8 cellular contexts compared by ENCODE assay signal in the genomic region with DNA sequence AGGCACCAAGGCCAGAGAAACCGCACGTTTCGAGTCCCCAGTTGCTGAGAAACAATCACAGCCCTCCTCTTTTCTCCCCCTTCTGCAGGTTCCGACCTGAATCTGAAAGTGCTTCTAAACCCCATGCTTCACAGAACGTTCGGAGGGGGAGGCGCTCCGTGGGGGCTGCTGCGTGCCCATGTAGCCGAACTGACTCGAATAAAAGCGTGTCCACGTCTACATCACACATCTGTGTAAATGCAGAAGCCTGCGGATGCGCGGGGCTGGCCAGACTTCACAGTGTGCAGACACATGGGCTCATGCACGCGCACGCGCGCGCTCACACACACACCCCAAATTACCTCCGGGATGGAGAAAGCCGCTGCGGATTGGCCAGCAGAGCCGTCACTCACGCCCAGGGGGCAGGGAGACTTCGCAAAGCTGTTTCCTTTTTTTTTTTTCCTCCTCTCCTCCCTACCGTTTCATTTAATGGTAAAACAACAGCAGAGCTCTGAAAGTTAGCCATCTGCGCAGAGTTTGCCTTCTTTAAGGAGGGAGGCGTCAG. TPM values are rescaled to one million over a fixed set of nuclear protein-coding genes. Genes with fewer than 3 reads are reported as not detected.
A peak's percentile ranks its signal among the peaks of the same experiment; 100 is the strongest.
DNase-seq lines count a peak whose midpoint lies in the region; ATAC-seq and TF ChIP-seq lines count a peak whose summit lies in the region.

No MANE protein-coding gene starts in this region.

- H3K27me3 ChIP-seq in SU-DHL-6 (ENCODE audit: low read length) = no peaks in the 10 kb centered on the region
- H3K27me3 ChIP-seq in thoracic aorta (replicated peaks; ENCODE audit: insufficient read depth) = no peaks in the 10 kb centered on the region

- H3K4me1 ChIP-seq in thoracic aorta (ENCODE audit: control insufficient read depth in 1 of 2, low read depth in 2 of 2) = peaks cover 3 to 11% of the 10 kb centered on the region in 2 donors

- no peak for TF ChIP-seq CTCF in GM12875 (IDR thresholded peaks at IDR 0.05; ENCODE audit: borderline replicate concordance, insufficient read depth, low read depth, low read length)
- no peak for TF ChIP-seq CTCF in SU-DHL-6 (IDR thresholded peaks at IDR 0.05; ENCODE audit: insufficient read depth, low read length, poor library complexity, severe bottlenecking)
- no peak for TF ChIP-seq CTCF in osteocyte (IDR thresholded peaks at IDR 0.05)
- no peak for TF ChIP-seq CTCF in thoracic aorta (IDR thresholded peaks at IDR 0.05)

- DNase-seq in NCI-H1105 treated with DMSO at 0.1 percent for 48 hours (lab: John Stamatoyannopoulos, UW) (peak; percentile 94), Right ventricle myocardium superior (peak; percentile 100), osteocyte (ENCODE audit: extremely low spot score, unreplicated experiment) (peak; percentile 99), thoracic aorta (ENCODE audit: low spot score) (peak; percentile 97)
- peak; percentile 100 for DNase-seq in activated naive CD8-positive, alpha-beta T cell treated with anti-CD3 and anti-CD28 coated beads, Interleukin-2, amount 50 U/mL, for 24 hours

- peak overlapping the region; percentile 74 for H3K9ac ChIP-seq in SU-DHL-6 (ENCODE audit: low read length)

- H3K79me2 ChIP-seq in SU-DHL-6 (ENCODE audit: insufficient read depth, low read length) = peaks cover 44% of the 10 kb centered on the region

- peak overlapping the region; percentile 43 for H2AFZ ChIP-seq in SU-DHL-6 (ENCODE audit: low read depth, low read length, severe bottlenecking)

- H3K27ac Mint-ChIP-seq in activated naive CD8-positive, alpha-beta T cell treated with anti-CD3 and anti-CD28 coated beads, Interleukin-2, amount 50 U/mL, for 24 hours = peak overlapping the region; percentile 90
- peak overlapping the region; percentile 91 for H3K27ac Mint-ChIP-seq in osteocyte (ENCODE audit: unreplicated experiment)

- peaks cover 37% of the 10 kb centered on the region for H3F3A ChIP-seq in SU-DHL-6 (ENCODE audit: insufficient read depth)

- H3K9me3 Mint-ChIP-seq in activated naive CD8-positive, alpha-beta T cell treated with anti-CD3 and anti-CD28 coated beads, Interleukin-2, amount 50 U/mL, for 24 hours = no peaks in the 10 kb centered on the region
- H3K9me3 Mint-ChIP-seq in osteocyte (ENCODE audit: unreplicated experiment) = no peaks in the 10 kb centered on the region

- H3K4me2 ChIP-seq in SU-DHL-6 (ENCODE audit: low read depth, low read length, poor library complexity, severe bottlenecking) = peak overlapping the region; percentile 97

- ATAC-seq in HG02678 (IDR thresholded peaks at IDR 0.05; ENCODE audit: unreplicated experiment) (peak; percentile 67), Right ventricle myocardium superior (ENCODE audit: poor library complexity) (peak; percentile 93), thoracic aorta (ENCODE audit: insufficient number of reproducible peaks, low FRiP score, low read depth) (peak; percentile 50)
- ATAC-seq in activated naive CD8-positive, alpha-beta T cell treated with anti-CD3 and anti-CD28 coated beads, Interleukin-2, amount 50 U/mL, for 24 hours = peak; percentile 87

- no peaks in the 10 kb centered on the region for H3K36me3 ChIP-seq in SU-DHL-6 (ENCODE audit: low read length)
- H3K36me3 ChIP-seq in thoracic aorta = no peaks in the 10 kb centered on the region

- H3K4me3 ChIP-seq in GM12875 (ENCODE audit: low read depth, low read length) = peak overlapping the region; percentile 65
- peak overlapping the region; percentile 72 for H3K4me3 ChIP-seq in SU-DHL-6 (ENCODE audit: insufficient read depth, low read length, poor library complexity, severe bottlenecking)
- H3K4me3 ChIP-seq in thoracic aorta = peak overlapping the region; percentile 71

- H3K36me3 Mint-ChIP-seq in activated naive CD8-positive, alpha-beta T cell treated with anti-CD3 and anti-CD28 coated beads, Interleukin-2, amount 50 U/mL, for 24 hours (ENCODE audit: low read depth) = peaks cover 3% of the 10 kb centered on the region
- no peaks in the 10 kb centered on the region for H3K36me3 Mint-ChIP-seq in osteocyte (ENCODE audit: unreplicated experiment)

- peaks cover 29% of the 10 kb centered on the region for H4K20me1 ChIP-seq in SU-DHL-6 (ENCODE audit: low read depth, low read length)

- H3K27ac ChIP-seq in SU-DHL-6 (ENCODE audit: low read depth, low read length) (peak overlapping the region; percentile 88), thoracic aorta (peak overlapping the region; percentile 69 to 73)

- intact Hi-C loops in Right ventricle myocardium superior (cut with DNase I) = loop anchor here (5.0 kb wide), 1 partner anchor 40 kb away; no protein-coding TSS in a partner anchor

- peaks cover 24% of the 10 kb centered on the region for H3K27me3 Mint-ChIP-seq in activated naive CD8-positive, alpha-beta T cell treated with anti-CD3 and anti-CD28 coated beads, Interleukin-2, amount 50 U/mL, for 24 hours
- no peaks in the 10 kb centered on the region for H3K27me3 Mint-ChIP-seq in osteocyte (ENCODE audit: unreplicated experiment)

- H3K4me1 Mint-ChIP-seq in activated naive CD8-positive, alpha-beta T cell treated with anti-CD3 and anti-CD28 coated beads, Interleukin-2, amount 50 U/mL, for 24 hours = peaks cover 48% of the 10 kb centered on the region
- peaks cover 42% of the 10 kb centered on the region for H3K4me1 Mint-ChIP-seq in osteocyte (ENCODE audit: unreplicated experiment)

- no peaks in the 10 kb centered on the region for H3K9me2 ChIP-seq in SU-DHL-6 (replicated peaks; ENCODE audit: insufficient read depth, low read length)

- H3K9me3 ChIP-seq in SU-DHL-6 (ENCODE audit: insufficient read depth, low read length) = no peaks in the 10 kb centered on the region
- no peaks in the 10 kb centered on the region for H3K9me3 ChIP-seq in thoracic aorta

- H3K4me3 Mint-ChIP-seq in activated naive CD8-positive, alpha-beta T cell treated with anti-CD3 and anti-CD28 coated beads, Interleukin-2, amount 50 U/mL, for 24 hours = peak overlapping the region; percentile 89
- H3K4me3 Mint-ChIP-seq in osteocyte (ENCODE audit: unreplicated experiment) = peak overlapping the region; percentile 91

RNA-seq across cellular contexts. Expression of a gene that starts 2.3 kb away (rescaled TPM):
- total RNA-seq in Right ventricle myocardium superior = 12.6 TPM
- 36.3 and 39.3 TPM in 2 replicates for total RNA-seq in osteocyte
- total RNA-seq in thoracic aorta = 10 to 100 TPM; 19.5 to 19.8 TPM

Comparison
In these comparisons a context has a peak if more than half of its experiments do, and no peak if none do; other contexts are left out.
1. Peak in every context shown above with its lines: DNase-seq, ATAC-seq, H3K4me3 ChIP-seq and H3K27ac ChIP-seq.